8 cellular contexts compared by ENCODE assay signal in the genomic region with DNA sequence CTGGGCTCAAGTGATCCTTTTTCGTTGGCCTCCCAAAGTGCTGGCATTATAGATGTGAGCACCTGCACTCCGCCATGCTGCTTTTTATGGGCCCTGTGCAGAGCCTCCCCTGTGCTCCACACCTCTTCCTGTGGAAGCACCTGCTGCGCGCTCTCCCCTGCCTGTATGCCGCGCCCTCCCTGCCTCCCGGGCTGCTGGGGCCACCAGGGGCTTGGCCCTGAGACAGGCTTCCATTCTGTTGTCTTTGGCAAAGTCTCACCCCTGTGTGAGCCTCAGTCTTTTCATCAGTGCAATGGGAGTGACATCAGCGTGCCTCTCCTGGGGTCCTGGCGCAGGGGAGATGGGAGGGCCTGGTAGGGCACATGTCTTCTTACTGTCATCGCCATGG. TPM values are rescaled to one million over a fixed set of nuclear protein-coding genes. Genes with fewer than 3 reads are reported as not detected.
DNase-seq lines count a peak whose midpoint lies in the region; ATAC-seq and TF ChIP-seq lines count a peak whose summit lies in the region.

No MANE protein-coding gene starts in this region.

- ATAC-seq in HG02852 (IDR thresholded peaks at IDR 0.05; ENCODE audit: unreplicated experiment), result no peak

- H3K27ac ChIP-seq in Peyer's patch (peak overlapping the region; percentile 95 to 100 (median 98)), endodermal cell (ENCODE audit: low read depth, low read length) (no peak overlapping the region), sigmoid colon (peak overlapping the region; percentile 94 to 100 (median 97))

- H3K4me3 ChIP-seq in GM12865 (ENCODE audit: low read depth, low read length) (peak overlapping the region; percentile 95), Peyer's patch (peak overlapping the region; percentile 64 to 90 (median 87)), endodermal cell (ENCODE audit: low read length) (peak overlapping the region; percentile 87), sigmoid colon (peak overlapping the region in 3 of 4 donors; percentile 58 to 64 (median 63))

- H3K27me3 Mint-ChIP-seq in endodermal cell (ENCODE audit: insufficient read depth), result no peaks in the 10 kb centered on the region

- H3K27me3 ChIP-seq in Peyer's patch (no peaks in the 10 kb centered on the region), endodermal cell (ENCODE audit: control insufficient read depth, insufficient read depth, low read length, poor library complexity, severe bottlenecking) (no peaks in the 10 kb centered on the region), sigmoid colon (no peaks in the 10 kb centered on the region)

- H3K9ac ChIP-seq in endodermal cell (ENCODE audit: extremely low read depth, low read length, poor library complexity, severe bottlenecking), result peak overlapping the region; percentile 69

- TF ChIP-seq EP300 in sigmoid colon (IDR thresholded peaks at IDR 0.05), result no peak

- peaks cover 49% of the 10 kb centered on the region for H3K36me3 Mint-ChIP-seq in endodermal cell (ENCODE audit: low read depth)

- DNase-seq in GM12865 (ENCODE audit: low read depth) (peak; percentile 62), Peyer's patch (peak in 1 of 3 donors; percentile 42), endodermal cell (no peak), sigmoid colon (no peak), NCI-H345 treated with DMSO at 0.1 percent for 48 hours (lab: John Stamatoyannopoulos, UW; ENCODE audit: unreplicated experiment) (no peak), Ammon's horn (ENCODE audit: low spot score) (no peak), medulla oblongata (ENCODE audit: extremely low spot score) (no peak)

- no peaks in the 10 kb centered on the region for H3K9me3 Mint-ChIP-seq in endodermal cell

- H3K4me1 ChIP-seq in Peyer's patch (peaks cover 0 to 54% (median 30%) of the 10 kb centered on the region in 4 donors), endodermal cell (ENCODE audit: control insufficient read depth, insufficient read depth, low read length) (peaks cover 10% of the 10 kb centered on the region), sigmoid colon (peaks cover 0 to 50% (median 48%) of the 10 kb centered on the region in 4 donors)

- TF ChIP-seq CTCF in GM12865 (IDR thresholded peaks at IDR 0.05; ENCODE audit: insufficient read depth, low read depth, low read length, missing control alignments), result no peak
- TF ChIP-seq CTCF in Peyer's patch (IDR thresholded peaks at IDR 0.05), result no peak
- TF ChIP-seq CTCF in endodermal cell (conservative IDR thresholded peaks at IDR 0.05), result no peak
- TF ChIP-seq CTCF in sigmoid colon (IDR thresholded peaks at IDR 0.05), result no peak

- peaks cover 0 to 45% (median 0%) of the 10 kb centered on the region in 3 donors for H3K36me3 ChIP-seq in Peyer's patch
- peaks cover 47% of the 10 kb centered on the region for H3K36me3 ChIP-seq in endodermal cell (ENCODE audit: control insufficient read depth, insufficient read depth, low read length)
- H3K36me3 ChIP-seq in sigmoid colon, result peaks cover 32 to 50% (median 39%) of the 10 kb centered on the region in 4 donors

- H3K4me1 Mint-ChIP-seq in endodermal cell, result peaks cover 18% of the 10 kb centered on the region

- peak overlapping the region; percentile 60 for H3K4me3 Mint-ChIP-seq in endodermal cell

- TF ChIP-seq POLR2A in Peyer's patch (IDR thresholded peaks at IDR 0.05) (no peak), sigmoid colon (IDR thresholded peaks at IDR 0.05) (no peak)

- H3K9me3 ChIP-seq in Peyer's patch, result no peaks in the 10 kb centered on the region
- no peaks in the 10 kb centered on the region for H3K9me3 ChIP-seq in endodermal cell (ENCODE audit: control insufficient read depth, low read length)
- H3K9me3 ChIP-seq in sigmoid colon, result no peaks in the 10 kb centered on the region

- intact Hi-C loops in sigmoid colon (cut with DNase I), result loop anchor here (5.0 kb wide), 3 partner anchors 81 to 131 kb away; partner anchors contain the start of genes DAZAP1 and NDUFS7

- H3K27ac Mint-ChIP-seq in endodermal cell, result peak overlapping the region; percentile 71

- WGBS in endodermal cell (ENCODE audit: insufficient coverage in 1 of 2, insufficient read length in 1 of 2), 2 experiments, result 89 to 96% methylated on average over 8 to 10 of the region's 10 CpGs
- WGBS in sigmoid colon, 2 donors, result 11 to 38% methylated on average over 10 of the region's 10 CpGs

RNA-seq across cellular contexts. Expression of gene FAM174C, which starts 1.3 kb away (rescaled TPM):
- total RNA-seq in Peyer's patch (10 to 100 TPM; 39.6 to 87.7 (median 80.0) TPM), endodermal cell (10 to 100 TPM; 45.1 to 46.0 TPM), sigmoid colon (10 to 100 TPM; 24.7 to 49.3 (median 29.8) TPM)
- polyA plus RNA-seq in endodermal cell (2013, experiment 1 of 2), result 18.2 TPM
- 19.0 TPM for polyA plus RNA-seq in endodermal cell (2013, experiment 2 of 2)
- polyA plus RNA-seq in sigmoid colon, result 10 to 100 TPM; 37.0 to 87.8 (median 60.1) TPM

RNA-seq across cellular contexts. Expression of gene CIRBP, which starts 7.5 kb away (rescaled TPM):
- total RNA-seq in Peyer's patch (100 to 1,000 TPM; 258 to 623 (median 458) TPM), endodermal cell (100 to 1,000 TPM; 282 to 301 TPM), sigmoid colon (1,000 to 10,000 TPM in 1 of 4 donors, 100 to 1,000 TPM in 3; 602 to 1,004 (median 791) TPM)
- polyA plus RNA-seq in endodermal cell (2013, experiment 1 of 2), result 403 TPM
- polyA plus RNA-seq in endodermal cell (2013, experiment 2 of 2), result 310 TPM
- 100 to 1,000 TPM; 129 to 455 (median 265) TPM for polyA plus RNA-seq in sigmoid colon

RNA-seq across cellular contexts. Expression of gene EFNA2, which starts 9.1 kb away (rescaled TPM):
- total RNA-seq in Peyer's patch (10 to 100 TPM; 21.5 to 34.1 (median 32.3) TPM), endodermal cell (10 to 100 TPM; 28.6 to 30.7 TPM), sigmoid colon (not detected)
- polyA plus RNA-seq in endodermal cell (2013, experiment 1 of 2), result 36.1 TPM
- 33.9 TPM for polyA plus RNA-seq in endodermal cell (2013, experiment 2 of 2)
- polyA plus RNA-seq in sigmoid colon, result 10 to 100 TPM; 23.4 to 40.6 (median 25.2) TPM

RNA-seq across cellular contexts. Expression of gene MIDN, which starts 28.2 kb away (rescaled TPM):
- total RNA-seq in Peyer's patch (100 to 1,000 TPM in 1 of 4 donors, 10 to 100 TPM in 3; 34.7 to 205 (median 98.9) TPM), endodermal cell (100 to 1,000 TPM; 183 to 185 TPM), sigmoid colon (10 to 100 TPM; 14.6 to 70.3 (median 15.4) TPM)
- polyA plus RNA-seq in endodermal cell (2013, experiment 1 of 2), result 126 TPM
- polyA plus RNA-seq in endodermal cell (2013, experiment 2 of 2), result 115 TPM
- 10 to 100 TPM; 42.1 to 87.0 (median 57.7) TPM for polyA plus RNA-seq in sigmoid colon

RNA-seq across cellular contexts. Expression of gene ATP5F1D, which starts 35.1 kb away (rescaled TPM):
- total RNA-seq in Peyer's patch, result 100 to 1,000 TPM in 3 of 4 donors, 10 to 100 TPM in 1; 88.3 to 299 (median 206) TPM
- 100 to 1,000 TPM; 144 to 159 TPM for total RNA-seq in endodermal cell
- polyA plus RNA-seq in endodermal cell (2013, experiment 1 of 2), result 108 TPM
- 96.0 TPM for polyA plus RNA-seq in endodermal cell (2013, experiment 2 of 2)
- total RNA-seq in sigmoid colon, result 100 to 1,000 TPM in 3 of 4 donors, 10 to 100 TPM in 1; 74.7 to 112 (median 104) TPM
- polyA plus RNA-seq in sigmoid colon, result 100 to 1,000 TPM; 294 to 390 (median 352) TPM

Comparison
In these comparisons a context has a peak if more than half of its experiments do, and no peak if none do; other contexts are left out.
1. RNA of gene EFNA2, which starts 9.1 kb away (total RNA-seq): 21.5 to 34.1 TPM in Peyer's patch and 28.6 to 30.7 TPM in endodermal cell; not detected in sigmoid colon; every median in the first group is over 10 times any median in the second.
2. Peak in every context shown above with its lines, with median percentiles within 50 percentile points of each other: H3K4me3 ChIP-seq.